Comparison of ENCODE assay signal across 25 cellular contexts in genomic region chr5:74183041-74183440, GRCh38.
DNase-seq lines count a peak whose midpoint lies in the region; ATAC-seq and TF ChIP-seq lines count a peak whose summit lies in the region.
"Had no signal": no experiment of that assay in that cellular context is flagged by ENCODE, and none has a peak within 500 bp of the region (broad histone marks: within the 10 kb centered on the region; RNA-seq: fewer than 3 reads in every experiment).

No MANE protein-coding gene starts in this region.

- no peak overlapping the region for H3K27ac Mint-ChIP-seq in activated naive CD4-positive, alpha-beta T cell treated with anti-CD3 and anti-CD28 coated beads, Interleukin-2, amount 10 ng/mL, durations not matched to agents 7 days and 5 days
- H3K27ac Mint-ChIP-seq: CD4-positive, CD25-positive, alpha-beta regulatory T cell had no signal

- no peaks in the 10 kb centered on the region for H3K9me3 ChIP-seq in KOPT-K1 (ENCODE audit: insufficient read depth, low read length, poor library complexity, severe bottlenecking)
- H3K9me3 ChIP-seq: BLaER1 had no signal

- H3K4me1 Mint-ChIP-seq in activated naive CD4-positive, alpha-beta T cell treated with anti-CD3 and anti-CD28 coated beads, Interleukin-2, amount 10 ng/mL, durations not matched to agents 7 days and 5 days: no peaks in the 10 kb centered on the region

- CTCF ChIA-PET in activated naive CD4-positive, alpha-beta T cell treated with anti-CD3 and anti-CD28 coated beads, Interleukin-2, amount 10 ng/mL, durations not matched to agents 7 days and 5 days (lab: Charles Lee): no interaction called here

- DNase-seq in SK-N-DZ (ENCODE audit: low spot score): peak; percentile 9
- peak; percentile 71 to 87 for DNase-seq in foreskin keratinocyte
- DNase-seq in omental fat pad (ENCODE audit: low spot score): no peak
- no peak for DNase-seq in AML-193 (lab: John Stamatoyannopoulos, UW)
- DNase-seq in activated naive CD4-positive, alpha-beta T cell treated with anti-CD3 and anti-CD28 coated beads, Interleukin-2, amount 10 ng/mL, durations not matched to agents 7 days and 5 days: no peak
- DNase-seq: 8988T; DMS153; DND-41; GM23248; H7; MM.1S; NCI-H2029; NCI-H446 treated with DMSO at 0.1 percent for 48 hours; NCI-H526; NCI-H82; NK-92 treated with Interleukin-12 subunit alpha and Interleukin-12 subunit beta, amount 100 ng/mL, for 24 hours; RPMI8226; SHP77 treated with DMSO at 0.1 percent for 48 hours had no signal

- ATAC-seq in foreskin keratinocyte (peak; percentile 83), omental fat pad (ENCODE audit: low FRiP score) (peak; percentile 63), GM21723 (IDR thresholded peaks at IDR 0.05; ENCODE audit: unreplicated experiment) (no peak), HG03432 (IDR thresholded peaks at IDR 0.05; ENCODE audit: unreplicated experiment) (no peak)
- ATAC-seq: K562 had no signal

- no peaks in the 10 kb centered on the region for H3K36me3 ChIP-seq in KOPT-K1 (ENCODE audit: insufficient read depth, low read length)
- H3K36me3 ChIP-seq: BLaER1 had no signal

- TF ChIP-seq CTCF in foreskin keratinocyte (conservative IDR thresholded peaks at IDR 0.05) (no peak), omental fat pad (IDR thresholded peaks at IDR 0.05) (no peak)

- H3K9me3 Mint-ChIP-seq in activated naive CD4-positive, alpha-beta T cell treated with anti-CD3 and anti-CD28 coated beads, Interleukin-2, amount 10 ng/mL, durations not matched to agents 7 days and 5 days: no peaks in the 10 kb centered on the region

- no peaks in the 10 kb centered on the region for H3K27me3 Mint-ChIP-seq in activated naive CD4-positive, alpha-beta T cell treated with anti-CD3 and anti-CD28 coated beads, Interleukin-2, amount 10 ng/mL, durations not matched to agents 7 days and 5 days
- H3K27me3 Mint-ChIP-seq: CD4-positive, CD25-positive, alpha-beta regulatory T cell had no signal

- H3K4me3 Mint-ChIP-seq in activated naive CD4-positive, alpha-beta T cell treated with anti-CD3 and anti-CD28 coated beads, Interleukin-2, amount 10 ng/mL, durations not matched to agents 7 days and 5 days: no peak overlapping the region
- H3K4me3 Mint-ChIP-seq: CD4-positive, CD25-positive, alpha-beta regulatory T cell had no signal

- no peaks in the 10 kb centered on the region for H3K4me1 ChIP-seq in foreskin keratinocyte
- H3K4me1 ChIP-seq: BLaER1 had no signal

- H3K27ac ChIP-seq in KOPT-K1 (ENCODE audit: low read depth, low read length, poor library complexity, severe bottlenecking): peak overlapping the region; percentile 60
- no peak overlapping the region for H3K27ac ChIP-seq in foreskin keratinocyte
- H3K27ac ChIP-seq: BLaER1, GM23248, SK-N-MC had no signal

- no peaks in the 10 kb centered on the region for H3K36me3 Mint-ChIP-seq in activated naive CD4-positive, alpha-beta T cell treated with anti-CD3 and anti-CD28 coated beads, Interleukin-2, amount 10 ng/mL, durations not matched to agents 7 days and 5 days
- H3K36me3 Mint-ChIP-seq: CD4-positive, CD25-positive, alpha-beta regulatory T cell had no signal

- H3K27me3 ChIP-seq in foreskin keratinocyte: peaks cover 4% of the 10 kb centered on the region
- H3K27me3 ChIP-seq: BLaER1 had no signal

Comparison
In these comparisons a context has a peak if more than half of its experiments do, and no peak if none do; other contexts are left out.
1. DNase-seq: peak in SK-N-DZ (single experiment) and foreskin keratinocyte (2 of 2); none in omental fat pad (single experiment), AML-193 (0 of 2) and activated naive CD4-positive, alpha-beta T cell treated with anti-CD3 and anti-CD28 coated beads, Interleukin-2, amount 10 ng/mL, durations not matched to agents 7 days and 5 days (single experiment).
2. ATAC-seq: peak in foreskin keratinocyte (single experiment) and omental fat pad (single experiment); none in GM21723 (single experiment) and HG03432 (single experiment).